Comparison of ENCODE assay signal across 13 cellular contexts in the genomic region with DNA sequence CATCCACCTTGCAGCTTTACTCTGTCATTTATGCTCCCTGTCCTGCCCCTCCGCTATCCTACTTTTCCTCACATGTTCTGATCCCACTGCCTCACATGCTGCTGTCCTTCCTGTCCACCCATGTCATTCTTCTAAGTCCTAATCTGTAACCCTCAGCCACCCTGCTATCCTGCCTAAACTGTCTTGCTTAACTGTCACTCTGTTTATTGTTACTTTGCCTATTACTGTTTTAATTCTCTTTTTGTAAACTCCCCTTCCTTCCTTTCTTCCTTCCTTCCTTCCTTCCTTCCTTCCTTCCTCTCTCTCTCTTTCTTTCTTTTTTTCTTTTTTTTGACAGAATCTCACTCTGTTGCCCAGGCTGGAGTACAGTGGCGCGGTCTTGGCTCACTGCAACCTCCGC. TPM values are rescaled to one million over a fixed set of nuclear protein-coding genes. Genes with fewer than 3 reads are reported as not detected.
DNase-seq lines count a peak whose midpoint lies in the region; ATAC-seq, FAIRE-seq and TF ChIP-seq lines count a peak whose summit lies in the region.
"Had no signal": no experiment of that assay in that cellular context is flagged by ENCODE, and none has a peak within 500 bp of the region (broad histone marks: within the 10 kb centered on the region; RNA-seq: fewer than 3 reads in every experiment).

No MANE protein-coding gene starts in this region.

- H3K9me1 ChIP-seq in K562 (ENCODE audit: control insufficient read depth, insufficient read depth, low read length) = no peaks in the 10 kb centered on the region

- peak; percentile 46; the same call in 1 of the 2 replicates for TF ChIP-seq EP300 in K562 (IDR thresholded peaks at IDR 0.05; ENCODE audit: low read length)

- intact Hi-C loops in K562 (cut with micrococcal nuclease) = no loop called here
- intact Hi-C loops in Right ventricle myocardium superior (cut with DNase I) = no loop called here

- TF ChIP-seq CTCF in KMS-11 (conservative IDR thresholded peaks at IDR 0.05; ENCODE audit: low read depth, low read length) (no peak), K562 (IDR thresholded peaks at IDR 0.05 in 2 of 3, conservative IDR thresholded peaks at IDR 0.05 in 1 of 3; ENCODE audit: insufficient read depth in 2 of 3, low read depth in 1 of 3, low read length in 3 of 3) (no peak), neural progenitor cell (IDR thresholded peaks at IDR 0.05) (no peak), RWPE1 (conservative IDR thresholded peaks at IDR 0.05; ENCODE audit: low read depth) (no peak)

- peak overlapping the region in 7 of 8 donors; percentile 62 to 97 (median 96) for H3K27ac Mint-ChIP-seq in CD8-positive, alpha-beta memory T cell
- no peak overlapping the region for H3K27ac Mint-ChIP-seq in neural progenitor cell

- peaks cover 0 to 2% of the 10 kb centered on the region in 2 donors for H3K27me3 Mint-ChIP-seq in CD8-positive, alpha-beta memory T cell
- peaks cover 8% of the 10 kb centered on the region for H3K27me3 Mint-ChIP-seq in neural progenitor cell (ENCODE audit: insufficient read depth, low read depth)

- H3K79me2 ChIP-seq in KMS-11 (ENCODE audit: insufficient read depth, low read depth) (peaks cover 7% of the 10 kb centered on the region; the same call in 1 of the 2 replicates), K562 (ENCODE audit: control insufficient read depth, insufficient read depth, low read length) (peaks cover 24% of the 10 kb centered on the region; the same call in 2 of the 3 replicates), neural progenitor cell (ENCODE audit: low read depth) (no peaks in the 10 kb centered on the region)

- BruUV-seq in K562 (replicated peaks; lab: Mats Ljungman, UMichigan) = no TSS peak

- H3K36me3 ChIP-seq in CD8-positive, alpha-beta memory T cell (ENCODE audit: insufficient read depth, low read length) = peaks cover 12% of the 10 kb centered on the region
- H3K36me3 ChIP-seq in KMS-11 (ENCODE audit: insufficient read depth) (no peaks in the 10 kb centered on the region), K562 (ENCODE audit: control insufficient read depth, insufficient read depth, low read length) (peaks cover 66% of the 10 kb centered on the region; the same call in 2 of the 3 replicates), neural progenitor cell (no peaks in the 10 kb centered on the region)

- peak overlapping the region; percentile 76; the same call in 1 of the 2 replicates for H3K4me2 ChIP-seq in KMS-11
- peak overlapping the region; percentile 99 for H3K4me2 ChIP-seq in K562 (ENCODE audit: insufficient read depth, low read length)
- H3K4me2 ChIP-seq in neural progenitor cell = no peak overlapping the region

- H3K4me3 Mint-ChIP-seq in CD8-positive, alpha-beta memory T cell = peak overlapping the region; percentile 28 to 97 (median 93)
- peak overlapping the region; percentile 89 for H3K4me3 Mint-ChIP-seq in neural progenitor cell

- POLR2A ChIA-PET in CD8-positive, alpha-beta memory T cell (lab: Charles Lee) = interaction anchor here (1.7 kb wide), 1 partner anchor 11 kb away, joined by 9 read pairs; no protein-coding TSS in a partner anchor
- POLR2A ChIA-PET in K562 (lab: Yijun Ruan, JAX) (interaction anchor here (0.6 to 4.0 kb wide), 4 partner anchors 8 to 393 kb away, joined by 3 to 40 read pairs (median 8); a partner anchor contains a TSS), RWPE1 (lab: Yijun Ruan, JAX; ENCODE audit: low non-redundant PET) (no interaction called here)

- H3K9me3 ChIP-seq in CD8-positive, alpha-beta memory T cell (ENCODE audit: low read length) = no peaks in the 10 kb centered on the region
- H3K9me3 ChIP-seq in K562 (replicated peaks; ENCODE audit: control insufficient read depth, insufficient read depth, low read depth, low read length) (no peaks in the 10 kb centered on the region), neural progenitor cell (ENCODE audit: low read depth) (no peaks in the 10 kb centered on the region)
- H3K9me3 ChIP-seq: tibial nerve had no signal

- ATAC-seq in K562 = no peak
- no peak for ATAC-seq in Right ventricle myocardium superior (ENCODE audit: poor library complexity)
- no peak for ATAC-seq in HG02588 (IDR thresholded peaks at IDR 0.05; ENCODE audit: unreplicated experiment)

- peak overlapping the region; percentile 76 for H3K4me3 ChIP-seq in CD8-positive, alpha-beta memory T cell (ENCODE audit: low read length)
- H3K4me3 ChIP-seq in KMS-11 (IDR thresholded peaks at IDR 0.05; ENCODE audit: insufficient read depth, low read depth, low read length) (no peak overlapping the region), K562 (peak overlapping the region; percentile 68), neural progenitor cell (no peak overlapping the region)

- H3K4me1 ChIP-seq in CD8-positive, alpha-beta memory T cell (ENCODE audit: insufficient read depth, low read length) = peaks cover 58% of the 10 kb centered on the region
- H3K4me1 ChIP-seq in KMS-11 (ENCODE audit: low read depth, poor library complexity, severe bottlenecking) (peaks cover 13% of the 10 kb centered on the region), K562 (replicated peaks in 1 of 2; ENCODE audit: control insufficient read depth in 2 of 2, insufficient read depth in 2 of 2, low read length in 2 of 2) (peaks cover 37 to 51% of the 10 kb centered on the region in 2 experiments), neural progenitor cell (no peaks in the 10 kb centered on the region)

- H3K4me1 Mint-ChIP-seq in CD8-positive, alpha-beta memory T cell = peaks cover 46 to 64% (median 61%) of the 10 kb centered on the region in 3 donors
- H3K4me1 Mint-ChIP-seq in neural progenitor cell = peaks cover 20% of the 10 kb centered on the region

- no peak for TF ChIP-seq RAD21 in K562 (CRISPR knock-in tag; conservative IDR thresholded peaks at IDR 0.05 in 1 of 2, IDR thresholded peaks at IDR 0.05 in 1 of 2)

- peaks cover 7 to 63% (median 10%) of the 10 kb centered on the region in 3 donors for H3K36me3 Mint-ChIP-seq in CD8-positive, alpha-beta memory T cell
- peaks cover 17% of the 10 kb centered on the region for H3K36me3 Mint-ChIP-seq in neural progenitor cell

- H3K9ac ChIP-seq in KMS-11 (no peak overlapping the region), K562 (ENCODE audit: insufficient read depth in 1 of 2, low read depth in 2 of 2, low read length in 2 of 2) (peak overlapping the region; percentile 15 to 77; a peak in 3 of 4 replicates), neural progenitor cell (no peak overlapping the region)

- H3K27ac ChIP-seq in CD8-positive, alpha-beta memory T cell (ENCODE audit: low read depth, low read length) = peak overlapping the region; percentile 70
- H3K27ac ChIP-seq in KMS-11 (no peak overlapping the region), K562 (ENCODE audit: extremely low read depth, low read depth, low read length) (peak overlapping the region; percentile 85), neural progenitor cell (no peak overlapping the region), RWPE1 (no peak overlapping the region)

- 58% methylated on average over 1 of the region's 4 CpGs for WGBS in K562 (ENCODE audit: insufficient coverage, low coverage, missing lambda C conversion rate)

- H3F3A ChIP-seq in neural progenitor cell (ENCODE audit: low read depth) = peaks cover 30% of the 10 kb centered on the region

- no peak for FAIRE-seq in K562 (lab: Jason Lieb, UNC)

- no peak for TF ChIP-seq POLR2A in K562 (conservative IDR thresholded peaks at IDR 0.05)

- H3K9me3 Mint-ChIP-seq in CD8-positive, alpha-beta memory T cell = no peaks in the 10 kb centered on the region
- no peaks in the 10 kb centered on the region for H3K9me3 Mint-ChIP-seq in neural progenitor cell

- in situ Hi-C loops in K562 (cut with MboI) = no loop called here

- no peak for DNase-seq in CD8-positive, alpha-beta memory T cell
- DNase-seq in K562 (ENCODE audit: extremely low read depth in 1 of 4, low spot score in 3 of 4) (peak in 2 of 4 experiments; percentile 47 to 60), neural progenitor cell (ENCODE audit: low spot score) (no peak), A172 (ENCODE audit: low spot score) (no peak), RWPE1 (ENCODE audit: low spot score) (no peak), Right ventricle myocardium superior (no peak)
- DNase-seq: cerebellar nuclear complex, foreskin fibroblast, NCI-H446 had no signal

- H3K27me3 ChIP-seq in CD8-positive, alpha-beta memory T cell (ENCODE audit: insufficient read depth, low read length, poor library complexity, severe bottlenecking) = no peaks in the 10 kb centered on the region
- H3K27me3 ChIP-seq in KMS-11 (ENCODE audit: insufficient read depth, low read depth) (no peaks in the 10 kb centered on the region), K562 (ENCODE audit: control insufficient read depth in 2 of 2, insufficient read depth in 2 of 2, low read length in 2 of 2) (no peaks in the 10 kb centered on the region), neural progenitor cell (no peaks in the 10 kb centered on the region)
- H3K27me3 ChIP-seq: tibial nerve had no signal

- CTCF ChIA-PET in CD8-positive, alpha-beta memory T cell (lab: Charles Lee) = interaction anchor here (1.6 kb wide), 1 partner anchor 46 kb away, joined by 6 read pairs; a partner anchor contains a TSS
- CTCF ChIA-PET in K562 (lab: Yijun Ruan, JAX; ENCODE audit: low intra/inter-chr PET ratio) = no interaction called here
- CTCF ChIA-PET in RWPE1 (lab: Yijun Ruan, JAX) = no interaction called here

- no peaks in the 10 kb centered on the region for H4K20me1 ChIP-seq in KMS-11 (ENCODE audit: insufficient read depth)
- H4K20me1 ChIP-seq in K562 (replicated peaks; ENCODE audit: control insufficient read depth, insufficient read depth, low read length) = no peaks in the 10 kb centered on the region
- H4K20me1 ChIP-seq in neural progenitor cell (ENCODE audit: low read depth) = no peaks in the 10 kb centered on the region

- H2AFZ ChIP-seq in KMS-11 (ENCODE audit: low read depth) (no peak overlapping the region), K562 (ENCODE audit: low read depth, low read length) (peak overlapping the region; percentile 48; the same call in 1 of the 2 replicates), neural progenitor cell (replicated peaks) (no peak overlapping the region)

RNA-seq across cellular contexts. Expression of a gene that starts 1.4 kb away (rescaled TPM):
- total RNA-seq in CD8-positive, alpha-beta memory T cell = 10 to 100 TPM; 35.3 to 38.3 TPM
- polyA plus RNA-seq in CD8-positive, alpha-beta memory T cell = 9.0 TPM
- total RNA-seq in K562 (2011; cell fraction: chromatin; rRNA removed; ENCODE audit: low replicate concordance) = 74.5 and 153 TPM in 2 replicates
- total RNA-seq in K562 (2011; cell fraction: nucleolus; rRNA removed) = 62.1 and 70.9 TPM in 2 replicates
- 62.3 and 69.4 TPM in 2 replicates for total RNA-seq in K562 (2011; cell fraction: nucleoplasm; rRNA removed)
- total RNA-seq in K562 (2014; rRNA removed) (6.5 and 8.6 TPM in 2 replicates), K562 (2014; rRNA removed; fragmentation: Illumina TruSeq; extraction: Trizol) (4.1 and 5.8 TPM in 2 replicates), K562 (2015; rRNA removed; fragmentation: Illumina TruSeq; extraction: Trizol) (7.4 and 7.5 TPM in 2 replicates), K562 (2021) (10.0 and 13.4 TPM in 2 replicates), neural progenitor cell (ENCODE audit: low replicate concordance) (14.1 and 25.9 TPM in 2 replicates), Right ventricle myocardium superior (12.5 TPM)
- polyA plus RNA-seq in K562 (2011; rRNA removed) (7.0 and 13.5 TPM in 2 replicates), K562 (2014; fragmentation: Illumina TruSeq; extraction: Trizol) (6.2 and 6.6 TPM in 2 replicates), K562 (2014; fragmentation: Nextera tagmentation; extraction: Ambion mirVana) (under 1 TPM; 0.50 to 0.51 TPM), K562 (2014; rRNA removed) (9.7 and 20.7 TPM in 2 replicates)
- 5.8 and 6.2 TPM in 2 replicates for polyA plus RNA-seq in K562 (2011; cell fraction: cytosol; rRNA removed)
- 82.8 and 102 TPM in 2 replicates for polyA plus RNA-seq in K562 (2011; cell fraction: nucleus; rRNA removed)
- 10.1 and 29.2 TPM in 2 replicates for polyA plus RNA-seq in K562 (2012)
- polyA minus RNA-seq in K562 (2011; rRNA and poly(A)+ RNA removed) = 7.7 and 10.8 TPM in 2 replicates
- 3.4 and 6.3 TPM in 2 replicates for polyA minus RNA-seq in K562 (2011; cell fraction: cytosol; rRNA and poly(A)+ RNA removed)
- polyA minus RNA-seq in K562 (2011; cell fraction: nucleus; rRNA and poly(A)+ RNA removed) = 18.6 and 30.8 TPM in 2 replicates
- total RNA-seq in A172 (2014; rRNA removed; shearing (Covaris generic)) = 17.5 and 19.6 TPM in 2 replicates

RNA-seq across cellular contexts. Expression of a gene that starts 12.4 kb away (rescaled TPM):
- 10 to 100 TPM; 55.1 to 57.4 TPM for total RNA-seq in CD8-positive, alpha-beta memory T cell
- polyA plus RNA-seq in CD8-positive, alpha-beta memory T cell = 8.0 TPM
- 13.7 and 28.2 TPM in 2 replicates for total RNA-seq in K562 (2011; cell fraction: chromatin; rRNA removed; ENCODE audit: low replicate concordance)
- total RNA-seq in K562 (2011; cell fraction: nucleolus; rRNA removed) = 20.1 and 23.2 TPM in 2 replicates
- total RNA-seq in K562 (2011; cell fraction: nucleoplasm; rRNA removed) = 23.9 and 30.5 TPM in 2 replicates
- 24.6 and 31.5 TPM in 2 replicates for total RNA-seq in K562 (2014; rRNA removed)
- 11.1 and 12.6 TPM in 2 replicates for total RNA-seq in K562 (2014; rRNA removed; fragmentation: Illumina TruSeq; extraction: Trizol)
- 19.4 and 20.1 TPM in 2 replicates for total RNA-seq in K562 (2015; rRNA removed; fragmentation: Illumina TruSeq; extraction: Trizol)
- total RNA-seq in K562 (2021) = 32.7 and 37.0 TPM in 2 replicates
- polyA plus RNA-seq in K562 (2011; rRNA removed) = 25.3 and 29.5 TPM in 2 replicates
- 39.3 and 67.9 TPM in 2 replicates for polyA plus RNA-seq in K562 (2011; cell fraction: cytosol; rRNA removed)
- polyA plus RNA-seq in K562 (2011; cell fraction: nucleus; rRNA removed) = 41.4 and 58.3 TPM in 2 replicates
- polyA plus RNA-seq in K562 (2012) = 35.4 TPM in 2 replicates
- polyA plus RNA-seq in K562 (2014; fragmentation: Illumina TruSeq; extraction: Trizol) = 29.8 and 35.8 TPM in 2 replicates
- 1 to 10 TPM; 2.5 to 2.8 TPM for polyA plus RNA-seq in K562 (2014; fragmentation: Nextera tagmentation; extraction: Ambion mirVana)
- polyA plus RNA-seq in K562 (2014; rRNA removed) = 28.4 and 32.2 TPM in 2 replicates
- polyA minus RNA-seq in K562 (2011; rRNA and poly(A)+ RNA removed) = 16.6 and 31.6 TPM in 2 replicates
- polyA minus RNA-seq in K562 (2011; cell fraction: cytosol; rRNA and poly(A)+ RNA removed) = 23.6 and 23.7 TPM in 2 replicates
- polyA minus RNA-seq in K562 (2011; cell fraction: nucleus; rRNA and poly(A)+ RNA removed) = 11.4 and 14.8 TPM in 2 replicates
- 15.0 and 35.6 TPM in 2 replicates for total RNA-seq in neural progenitor cell (ENCODE audit: low replicate concordance)
- 15.7 and 18.0 TPM in 2 replicates for total RNA-seq in A172 (2014; rRNA removed; shearing (Covaris generic))
- total RNA-seq in Right ventricle myocardium superior = 65.3 TPM

RNA-seq across cellular contexts. Expression of a gene that starts 45.8 kb away (rescaled TPM):
- 10 to 100 TPM; 68.2 to 68.3 TPM for total RNA-seq in CD8-positive, alpha-beta memory T cell
- polyA plus RNA-seq in CD8-positive, alpha-beta memory T cell = 80.0 TPM
- total RNA-seq in K562 (2011; cell fraction: chromatin; rRNA removed; ENCODE audit: low replicate concordance) = 41.0 and 115 TPM in 2 replicates
- 111 and 120 TPM in 2 replicates for total RNA-seq in K562 (2011; cell fraction: nucleolus; rRNA removed)
- 76.8 and 84.6 TPM in 2 replicates for total RNA-seq in K562 (2011; cell fraction: nucleoplasm; rRNA removed)
- total RNA-seq in K562 (2014; rRNA removed) (237 and 302 TPM in 2 replicates), K562 (2014; rRNA removed; fragmentation: Illumina TruSeq; extraction: Trizol) (25.7 and 32.4 TPM in 2 replicates), K562 (2015; rRNA removed; fragmentation: Illumina TruSeq; extraction: Trizol) (67.7 and 68.7 TPM in 2 replicates), K562 (2021) (127 and 140 TPM in 2 replicates), neural progenitor cell (ENCODE audit: low replicate concordance) (25.2 and 113 TPM in 2 replicates), Right ventricle myocardium superior (31.5 TPM)
- polyA plus RNA-seq in K562 (2011; rRNA removed) (136 and 161 TPM in 2 replicates), K562 (2014; fragmentation: Illumina TruSeq; extraction: Trizol) (48.8 and 72.3 TPM in 2 replicates), K562 (2014; fragmentation: Nextera tagmentation; extraction: Ambion mirVana) (10 to 100 TPM in 1 of 2 experiments, 1 to 10 TPM in 1; 7.3 to 13.9 TPM), K562 (2014; rRNA removed) (300 and 346 TPM in 2 replicates)
- 293 and 491 TPM in 2 replicates for polyA plus RNA-seq in K562 (2011; cell fraction: cytosol; rRNA removed)
- 149 and 187 TPM in 2 replicates for polyA plus RNA-seq in K562 (2011; cell fraction: nucleus; rRNA removed)
- 197 and 211 TPM in 2 replicates for polyA plus RNA-seq in K562 (2012)
- 23.2 and 30.5 TPM in 2 replicates for polyA minus RNA-seq in K562 (2011; rRNA and poly(A)+ RNA removed)
- polyA minus RNA-seq in K562 (2011; cell fraction: cytosol; rRNA and poly(A)+ RNA removed) = 26.2 and 27.7 TPM in 2 replicates
- polyA minus RNA-seq in K562 (2011; cell fraction: nucleus; rRNA and poly(A)+ RNA removed) = 26.3 and 34.4 TPM in 2 replicates
- 120 and 173 TPM in 2 replicates for total RNA-seq in A172 (2014; rRNA removed; shearing (Covaris generic))

RNA-seq across cellular contexts. Expression of a gene that starts 59.8 kb away (rescaled TPM):
- 1 to 10 TPM; 1.1 to 1.2 TPM for total RNA-seq in CD8-positive, alpha-beta memory T cell
- not detected for polyA plus RNA-seq in CD8-positive, alpha-beta memory T cell
- total RNA-seq in K562 (2011; cell fraction: chromatin; rRNA removed; ENCODE audit: low replicate concordance) = 0.07 TPM in 1 of 2 replicates, not detected in the other
- under 0.01 TPM in 1 of 2 replicates, not detected in the other for total RNA-seq in K562 (2011; cell fraction: nucleolus; rRNA removed)
- 0.07 TPM in 1 of 2 replicates, not detected in the other for total RNA-seq in K562 (2011; cell fraction: nucleoplasm; rRNA removed)
- total RNA-seq in K562 (2014; rRNA removed) = not detected in 2 replicates
- not detected in 2 replicates for total RNA-seq in K562 (2014; rRNA removed; fragmentation: Illumina TruSeq; extraction: Trizol)
- not detected in 2 replicates for total RNA-seq in K562 (2015; rRNA removed; fragmentation: Illumina TruSeq; extraction: Trizol)
- total RNA-seq in K562 (2021) = not detected in 2 replicates
- polyA plus RNA-seq in K562 (2011; rRNA removed) = not detected in 2 replicates
- not detected in 2 replicates for polyA plus RNA-seq in K562 (2011; cell fraction: cytosol; rRNA removed)
- not detected in 2 replicates for polyA plus RNA-seq in K562 (2011; cell fraction: nucleus; rRNA removed)
- 0.01 TPM in 1 of 2 replicates, not detected in the other for polyA plus RNA-seq in K562 (2012)
- polyA plus RNA-seq in K562 (2014; fragmentation: Illumina TruSeq; extraction: Trizol) = not detected in 2 replicates
- not detected for polyA plus RNA-seq in K562 (2014; fragmentation: Nextera tagmentation; extraction: Ambion mirVana)
- polyA plus RNA-seq in K562 (2014; rRNA removed) = not detected in 2 replicates
- polyA minus RNA-seq in K562 (2011; rRNA and poly(A)+ RNA removed) = not detected in 2 replicates
- not detected in 2 replicates for polyA minus RNA-seq in K562 (2011; cell fraction: cytosol; rRNA and poly(A)+ RNA removed)
- under 0.01 TPM in 1 of 2 replicates, not detected in the other for polyA minus RNA-seq in K562 (2011; cell fraction: nucleus; rRNA and poly(A)+ RNA removed)
- 1.7 and 3.2 TPM in 2 replicates for total RNA-seq in neural progenitor cell (ENCODE audit: low replicate concordance)
- not detected in 2 replicates for total RNA-seq in A172 (2014; rRNA removed; shearing (Covaris generic))
- 0.13 TPM for total RNA-seq in Right ventricle myocardium superior
- total RNA-seq: SK-MEL-5, tibial nerve had no signal

Comparison
In these comparisons a context has a peak if more than half of its experiments do, and no peak if none do; other contexts are left out.
1. H3K27ac ChIP-seq: peak in CD8-positive, alpha-beta memory T cell (single experiment) and K562 (single experiment); none in KMS-11 (single experiment), neural progenitor cell (single experiment) and RWPE1 (single experiment).
2. H3K4me3 ChIP-seq: peak in CD8-positive, alpha-beta memory T cell (single experiment) and K562 (single experiment); none in KMS-11 (single experiment) and neural progenitor cell (single experiment).
3. H3K9ac ChIP-seq: peak in K562 (2 of 2); none in KMS-11 (single experiment) and neural progenitor cell (single experiment).